Comparison of ENCODE assay signal across 19 cellular contexts in genomic region chr6:114087496-114087895, GRCh38.
"Had no signal": no experiment of that assay in that cellular context is flagged by ENCODE, and none has a peak within 500 bp of the region (broad histone marks: within the 10 kb centered on the region; RNA-seq: fewer than 3 reads in every experiment).

No MANE protein-coding gene starts in this region.

- H3K9me3 ChIP-seq: lower lobe of right lung, tibial artery, uterus had no signal

- H3K36me3 ChIP-seq: brain microvascular endothelial cell, lower lobe of right lung, tibial artery, uterus had no signal

- DNase-seq: activated CD4-positive, alpha-beta memory T cell treated with anti-CD3 and anti-CD28 coated beads for 36 hours; activated naive CD8-positive, alpha-beta T cell treated with anti-CD3 and anti-CD28 coated beads for 36 hours; activated T-cell treated with anti-CD3 and anti-CD28 coated beads for 4 hours; brain microvascular endothelial cell; effector CD4-positive, alpha-beta T cell; glutamatergic neuron; hypothalamus; islet precursor cell; lower lobe of right lung; stimulated activated naive CD8-positive, alpha-beta T cell treated with anti-CD3 and anti-CD28 coated beads, Interleukin-15, Interleukin-2, amounts not matched to agents 100 U/mL and 50 U/mL, for 24 hours; substantia nigra; tibial artery; uterus had no signal

- H3K4me1 Mint-ChIP-seq: activated naive CD8-positive, alpha-beta T cell treated with anti-CD3 and anti-CD28 coated beads for 36 hours; central memory CD8-positive, alpha-beta T cell; nephron had no signal

- H3K4me3 ChIP-seq: lower lobe of right lung, tibial artery, uterus had no signal

- H3K27ac ChIP-seq: brain microvascular endothelial cell, lower lobe of right lung, tibial artery, uterus had no signal

- H3K9me3 Mint-ChIP-seq: activated CD4-positive, alpha-beta memory T cell treated with anti-CD3 and anti-CD28 coated beads for 36 hours; activated naive CD8-positive, alpha-beta T cell treated with anti-CD3 and anti-CD28 coated beads for 36 hours; central memory CD8-positive, alpha-beta T cell; nephron; T-helper 2 cell treated with Interferon-gamma antibody and Interleukin-4, amounts not matched to agents 5 μg/mL and 100 μg/mL, for 36 hours had no signal

- ATAC-seq: esophagus mucosa; lower lobe of right lung; stimulated activated naive CD8-positive, alpha-beta T cell treated with anti-CD3 and anti-CD28 coated beads, Interleukin-15, Interleukin-2, amounts not matched to agents 100 U/mL and 50 U/mL, for 24 hours had no signal

- H3K4me3 Mint-ChIP-seq: activated CD4-positive, alpha-beta memory T cell treated with anti-CD3 and anti-CD28 coated beads for 36 hours; activated naive CD8-positive, alpha-beta T cell treated with anti-CD3 and anti-CD28 coated beads for 36 hours; central memory CD8-positive, alpha-beta T cell; mesothelial cell of epicardium; nephron; T-helper 2 cell treated with Interferon-gamma antibody and Interleukin-4, amounts not matched to agents 5 μg/mL and 100 μg/mL, for 36 hours had no signal

- H3K36me3 Mint-ChIP-seq: activated CD4-positive, alpha-beta memory T cell treated with anti-CD3 and anti-CD28 coated beads for 36 hours; activated naive CD8-positive, alpha-beta T cell treated with anti-CD3 and anti-CD28 coated beads for 36 hours; mesothelial cell of epicardium had no signal

- H3K27me3 ChIP-seq: brain microvascular endothelial cell, tibial artery, uterus had no signal

- H3K4me1 ChIP-seq: lower lobe of right lung, uterus had no signal

- FAIRE-seq: TTC549 had no signal

- H3K27ac Mint-ChIP-seq: activated CD4-positive, alpha-beta memory T cell treated with anti-CD3 and anti-CD28 coated beads for 36 hours; activated naive CD8-positive, alpha-beta T cell treated with anti-CD3 and anti-CD28 coated beads for 36 hours; mesothelial cell of epicardium; nephron; T-helper 2 cell treated with Interferon-gamma antibody and Interleukin-4, amounts not matched to agents 5 μg/mL and 100 μg/mL, for 36 hours had no signal
